ENCODE assay signal across 20 cellular contexts in the genomic region with DNA sequence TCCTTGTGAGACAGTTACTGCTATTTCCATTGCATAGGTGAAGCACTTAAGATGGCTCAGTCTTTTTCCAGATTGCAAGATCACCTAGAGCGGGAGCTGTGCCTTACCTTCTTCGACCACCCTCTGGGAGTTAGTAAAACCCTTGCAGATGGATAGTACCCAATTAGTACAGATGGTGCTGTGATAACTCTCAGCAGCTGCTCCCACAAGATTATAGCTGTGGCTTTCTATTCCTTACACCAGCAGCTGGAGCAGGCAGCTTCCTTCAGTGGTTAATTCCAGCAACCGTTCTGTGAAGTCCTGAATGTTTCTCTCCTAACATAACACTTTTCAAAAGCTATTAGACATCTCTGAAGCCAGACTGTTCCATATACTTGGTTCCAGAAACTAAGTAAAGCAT.
"Had no signal": no experiment of that assay in that cellular context is flagged by ENCODE, and none has a peak within 500 bp of the region (broad histone marks: within the 10 kb centered on the region; RNA-seq: fewer than 3 reads in every experiment).

No MANE protein-coding gene starts in this region.

- H3K27me3 ChIP-seq: esophagus squamous epithelium, neural progenitor cell, tibial nerve, upper lobe of left lung had no signal

- H3K9me3 Mint-ChIP-seq: effector memory CD8-positive, alpha-beta T cell; nephron; neural progenitor cell had no signal

- H3K4me3 Mint-ChIP-seq: effector memory CD8-positive, alpha-beta T cell; naive thymus-derived CD4-positive, alpha-beta T cell; nephron; neural progenitor cell; stimulated activated naive B cell treated with anti-CD40 and anti-IgM and Interleukin-4, amounts not matched to agents 10 μg/mL and 1 μg/mL and 100 μg/mL, for 72 hours; stimulated activated naive CD8-positive, alpha-beta T cell treated with anti-CD3 and anti-CD28 coated beads, Interleukin-15, Interleukin-2, amounts not matched to agents 100 ng/mL and 50 ng/mL, for 24 hours had no signal

- H3K27ac ChIP-seq: coronary artery, esophagus squamous epithelium, lower lobe of right lung, neural progenitor cell, parathyroid adenoma, thoracic aorta, tibial nerve, upper lobe of left lung had no signal

- H3K9me3 ChIP-seq: lower lobe of right lung, thoracic aorta, tibial nerve, upper lobe of left lung had no signal

- H3K4me1 Mint-ChIP-seq: naive thymus-derived CD4-positive, alpha-beta T cell; nephron; neural progenitor cell; stimulated activated naive B cell treated with anti-CD40 and anti-IgM and Interleukin-4, amounts not matched to agents 10 μg/mL and 1 μg/mL and 100 μg/mL, for 72 hours had no signal

- H3K4me3 ChIP-seq: coronary artery, esophagus squamous epithelium, lower lobe of right lung, neural progenitor cell, thoracic aorta, tibial nerve, upper lobe of left lung had no signal

- H3K27me3 Mint-ChIP-seq: effector memory CD8-positive, alpha-beta T cell; naive thymus-derived CD4-positive, alpha-beta T cell; progenitor cell of endocrine pancreas; stimulated activated naive B cell treated with anti-CD40 and anti-IgM and Interleukin-4, amounts not matched to agents 10 μg/mL and 1 μg/mL and 100 μg/mL, for 72 hours; stimulated activated naive CD8-positive, alpha-beta T cell treated with anti-CD3 and anti-CD28 coated beads, Interleukin-15, Interleukin-2, amounts not matched to agents 100 ng/mL and 50 ng/mL, for 24 hours had no signal

- H3K4me1 ChIP-seq: esophagus squamous epithelium, lower lobe of right lung, neural progenitor cell, parathyroid adenoma, tibial nerve, upper lobe of left lung had no signal

- H3K27ac Mint-ChIP-seq: effector memory CD8-positive, alpha-beta T cell; naive thymus-derived CD4-positive, alpha-beta T cell; nephron; neural progenitor cell; progenitor cell of endocrine pancreas; stimulated activated naive B cell treated with anti-CD40 and anti-IgM and Interleukin-4, amounts not matched to agents 10 μg/mL and 1 μg/mL and 100 μg/mL, for 72 hours; stimulated activated naive CD8-positive, alpha-beta T cell treated with anti-CD3 and anti-CD28 coated beads, Interleukin-15, Interleukin-2, amounts not matched to agents 100 ng/mL and 50 ng/mL, for 24 hours had no signal

- H3K36me3 Mint-ChIP-seq: naive thymus-derived CD4-positive, alpha-beta T cell; neural progenitor cell; stimulated activated naive B cell treated with anti-CD40 and anti-IgM and Interleukin-4, amounts not matched to agents 10 μg/mL and 1 μg/mL and 100 μg/mL, for 72 hours had no signal

- DNase-seq: effector memory CD8-positive, alpha-beta T cell; esophagus squamous epithelium; foreskin melanocyte; hypothalamus; left ventricle myocardium superior; lower lobe of right lung; naive thymus-derived CD4-positive, alpha-beta T cell; small intestine; stimulated activated CD4-positive, alpha-beta T cell treated with anti-CD3 and anti-CD28 coated beads, Interleukin-15, amount 100 ng/mL, for 24 hours; stimulated activated CD4-positive, alpha-beta T cell treated with anti-CD3 and anti-CD28 coated beads, Interleukin-2, amount 100 ng/mL, for 48 hours; stimulated activated naive B cell treated with anti-CD40 and anti-IgM and Interleukin-4, amounts not matched to agents 10 μg/mL and 1 μg/mL and 100 μg/mL, for 72 hours; upper lobe of left lung had no signal

- H3K36me3 ChIP-seq: esophagus squamous epithelium, lower lobe of right lung, neural progenitor cell, thoracic aorta, tibial nerve, upper lobe of left lung had no signal
